Comparison of ENCODE assay signal across 9 cellular contexts in the genomic region with DNA sequence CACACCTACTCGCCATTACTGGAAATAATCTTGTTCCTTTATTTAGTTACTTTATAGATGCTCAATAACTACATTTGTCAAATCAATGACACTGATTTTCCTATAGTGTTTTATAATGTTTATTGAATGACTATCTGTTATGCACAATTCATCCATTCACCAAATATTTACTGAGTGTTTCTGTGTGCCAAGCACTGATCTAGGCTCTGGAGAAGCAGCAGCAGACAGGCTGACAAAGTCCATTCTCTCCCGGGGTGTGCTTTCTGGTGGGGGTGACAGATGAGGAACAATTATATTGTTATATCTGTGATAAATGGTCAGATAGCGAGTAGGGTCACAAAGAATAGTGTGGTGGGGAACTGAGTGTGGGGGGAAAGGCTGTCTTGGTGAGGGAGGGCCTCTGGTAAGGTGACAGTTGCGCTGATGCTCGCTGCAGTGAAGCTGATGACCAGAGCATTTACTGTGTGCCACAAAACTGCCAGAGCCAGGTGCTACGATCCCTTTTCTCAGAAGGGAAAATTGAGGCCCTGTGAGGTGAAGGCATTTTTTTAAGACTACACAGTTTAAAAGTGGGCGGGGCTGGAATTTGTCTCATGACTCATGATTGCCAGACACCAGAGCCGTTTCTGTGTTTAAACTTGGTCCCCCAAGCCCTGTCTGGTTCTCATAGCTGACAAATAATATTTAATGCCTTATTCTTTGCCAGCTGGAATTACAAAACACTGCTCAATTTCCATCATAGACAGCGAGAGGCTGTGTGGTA. TPM values are rescaled to one million over a fixed set of nuclear protein-coding genes. Genes with fewer than 3 reads are reported as not detected.
DNase-seq lines count a peak whose midpoint lies in the region; ATAC-seq, FAIRE-seq and TF ChIP-seq lines count a peak whose summit lies in the region.
"Had no signal": no experiment of that assay in that cellular context is flagged by ENCODE, and none has a peak within 500 bp of the region (broad histone marks: within the 10 kb centered on the region; RNA-seq: fewer than 3 reads in every experiment).

No MANE protein-coding gene starts in this region.

- ATAC-seq in GM12878: peak; percentile 48
- no peak for ATAC-seq in GM18867 (IDR thresholded peaks at IDR 0.05; ENCODE audit: unreplicated experiment)

- peaks cover 21% of the 10 kb centered on the region for H3K36me3 Mint-ChIP-seq in T-helper 1 cell treated with Interleukin-12 subunit alpha and Interleukin-12 subunit beta and Interleukin-4 antibody, amounts not matched to agents 30 μg/mL and 1 μg/mL, for 36 hours (ENCODE audit: low read depth)

- H3K79me2 ChIP-seq in GM12878 (ENCODE audit: control insufficient read depth, insufficient read depth, low read length): peaks cover 83% of the 10 kb centered on the region

- no peak overlapping the region for H3K9ac ChIP-seq in GM12878 (ENCODE audit: control insufficient read depth, insufficient read depth, low read length)
- H3K9ac ChIP-seq: parathyroid adenoma had no signal

- intact Hi-C loops in GM12878 (cut with micrococcal nuclease; ENCODE audit: unreplicated experiment): no loop called here

- RAD21 ChIA-PET in GM12878 (lab: Charles Lee; ENCODE audit: unreplicated experiment): interaction anchor here (1.1 to 4.2 kb wide), 9 partner anchors 8 to 152 kb away, joined by 3 to 25 read pairs (median 9); a partner anchor contains a TSS

- SMC1A ChIA-PET in GM12878 (lab: Charles Lee; ENCODE audit: uncharacterized antibody, unreplicated experiment): interaction anchor here (0.6 to 17.7 kb wide), 13 partner anchors 11 to 142 kb away, joined by 3 to 265 read pairs (median 7); a partner anchor contains a TSS

- H3K27ac ChIP-seq in GM12878 (ENCODE audit: control insufficient read depth, insufficient read depth): peak overlapping the region; percentile 60
- H3K27ac ChIP-seq in suprapubic skin: peak overlapping the region; percentile 61

- BruUV-seq in GM12878 (replicated peaks; lab: Mats Ljungman, UMichigan): no TSS peak

- in situ Hi-C loops in GM12878 (cut with MboI): no loop called here

- WGBS in GM12878 (ENCODE audit: insufficient coverage, insufficient replicate concordance, low lambda C conversion rate, missing lambda C conversion rate): 49% methylated on average over 9 of the region's 9 CpGs
- WGBS in suprapubic skin: 55% methylated on average over 9 of the region's 9 CpGs

- no peaks in the 10 kb centered on the region for H3K9me3 Mint-ChIP-seq in T-helper 1 cell treated with Interleukin-12 subunit alpha and Interleukin-12 subunit beta and Interleukin-4 antibody, amounts not matched to agents 30 μg/mL and 1 μg/mL, for 36 hours

- POLR2A ChIA-PET in GM12878 (lab: Charles Lee): interaction anchor here (0.6 to 2.5 kb wide), 12 partner anchors 9 to 583 kb away, joined by 3 to 10 read pairs (median 4); no protein-coding TSS in a partner anchor

- peaks cover 48% of the 10 kb centered on the region for H3K4me1 Mint-ChIP-seq in T-helper 1 cell treated with Interleukin-12 subunit alpha and Interleukin-12 subunit beta and Interleukin-4 antibody, amounts not matched to agents 30 μg/mL and 1 μg/mL, for 36 hours (ENCODE audit: low read depth)

- TF ChIP-seq EP300 in GM12878 (IDR thresholded peaks at IDR 0.05; ENCODE audit: borderline replicate concordance in 1 of 2, control insufficient read depth in 1 of 2, low read depth in 2 of 2, low read length in 2 of 2) (no peak), suprapubic skin (IDR thresholded peaks at IDR 0.05) (no peak)

- peaks cover 28% of the 10 kb centered on the region for H3K4me1 ChIP-seq in GM12878 (ENCODE audit: control insufficient read depth, insufficient read depth, low read length)
- H3K4me1 ChIP-seq in suprapubic skin: peaks cover 50% of the 10 kb centered on the region

- TF ChIP-seq RAD21 in GM12878 (IDR thresholded peaks at IDR 0.05; ENCODE audit: insufficient read depth, low read depth, low read length): no peak

- H3K27me3 ChIP-seq in GM12878 (replicated peaks in 1 of 2; ENCODE audit: control insufficient read depth in 2 of 2, insufficient read depth in 2 of 2, low read length in 1 of 2): no peaks in the 10 kb centered on the region
- H3K27me3 ChIP-seq in suprapubic skin: no peaks in the 10 kb centered on the region

- H3K9me3 ChIP-seq in GM12878 (replicated peaks; ENCODE audit: control insufficient read depth, insufficient read depth, low read length) (no peaks in the 10 kb centered on the region), suprapubic skin (no peaks in the 10 kb centered on the region)

- H3K27ac Mint-ChIP-seq in T-helper 1 cell treated with Interleukin-12 subunit alpha and Interleukin-12 subunit beta and Interleukin-4 antibody, amounts not matched to agents 30 μg/mL and 1 μg/mL, for 36 hours: peak overlapping the region; percentile 65

- H3K4me3 ChIP-seq in GM12878 (no peak overlapping the region; the same call in 1 of the 2 replicates), suprapubic skin (no peak overlapping the region)

- CTCF ChIA-PET in GM12878 (lab: Yijun Ruan, JAX): interaction anchor here (1.0 to 20.0 kb wide), 11 partner anchors 9 to 220 kb away, joined by 4 to 195 read pairs (median 6); a partner anchor contains a TSS

- no peaks in the 10 kb centered on the region for H3K27me3 Mint-ChIP-seq in T-helper 1 cell treated with Interleukin-12 subunit alpha and Interleukin-12 subunit beta and Interleukin-4 antibody, amounts not matched to agents 30 μg/mL and 1 μg/mL, for 36 hours (ENCODE audit: low read depth)

- peak; percentile 71 for DNase-seq in GM04503 (ENCODE audit: low read depth)
- DNase-seq in GM12878 (ENCODE audit: low read depth, low spot score): no peak
- DNase-seq in myocyte (ENCODE audit: low read depth): peak; percentile 75
- DNase-seq in suprapubic skin (ENCODE audit: low spot score in 2 of 2): peak; percentile 77 to 85
- DNase-seq in NCI-H2107 treated with DMSO at 0.1 percent for 48 hours (lab: John Stamatoyannopoulos, UW; ENCODE audit: unreplicated experiment): no peak
- no peak for DNase-seq in iPS-NIHi11 (ENCODE audit: low spot score)

- peak overlapping the region; percentile 91 for H3K4me3 Mint-ChIP-seq in T-helper 1 cell treated with Interleukin-12 subunit alpha and Interleukin-12 subunit beta and Interleukin-4 antibody, amounts not matched to agents 30 μg/mL and 1 μg/mL, for 36 hours

- no peak overlapping the region for H2AFZ ChIP-seq in GM12878 (ENCODE audit: control insufficient read depth, low read depth, low read length)
- H2AFZ ChIP-seq: parathyroid adenoma had no signal

- TF ChIP-seq CTCF in GM12878 (IDR thresholded peaks at IDR 0.05 in 2 of 3, conservative IDR thresholded peaks at IDR 0.05 in 1 of 3; ENCODE audit: control insufficient read depth in 2 of 3, extremely low read depth in 1 of 3, insufficient read depth in 1 of 3, low read depth in 3 of 3, low read length in 3 of 3): no peak
- TF ChIP-seq CTCF in suprapubic skin (IDR thresholded peaks at IDR 0.05): no peak

- no peaks in the 10 kb centered on the region; the same call in 1 of the 2 replicates for H4K20me1 ChIP-seq in GM12878 (ENCODE audit: control insufficient read depth, insufficient read depth)

- FAIRE-seq in GM12878 (lab: Jason Lieb, UNC): no peak

- 0 out of 4 replicates have a peak, but pooled peaks cover 0 to 2% of the 10 kb centered on the region in 2 experiments for H3K36me3 ChIP-seq in GM12878 (ENCODE audit: control insufficient read depth in 2 of 2, insufficient read depth in 2 of 2, low read length in 1 of 2)
- no peaks in the 10 kb centered on the region for H3K36me3 ChIP-seq in suprapubic skin

- peak overlapping the region; percentile 41 for H3K4me2 ChIP-seq in GM12878 (ENCODE audit: control insufficient read depth, insufficient read depth)

- TF ChIP-seq POLR2A in GM12878 (IDR thresholded peaks at IDR 0.05; ENCODE audit: low read depth, low read length) (no peak), suprapubic skin (IDR thresholded peaks at IDR 0.05) (no peak)

RNA-seq across cellular contexts. Expression of a gene that starts 10.2 kb away (rescaled TPM):
- 218 and 227 TPM in 2 replicates for total RNA-seq in GM12878 (2013; cell fraction: nucleolus; rRNA removed)
- total RNA-seq in GM12878 (2014; rRNA removed) (11.4 and 14.7 TPM in 2 replicates), GM12878 (2014; rRNA removed; fragmentation: Illumina TruSeq; extraction: Trizol) (13.9 and 15.0 TPM in 2 replicates), GM12878 (2021) (71.9 and 74.3 TPM in 2 replicates), myocyte (25.4 and 26.6 TPM in 2 replicates), suprapubic skin (10 to 100 TPM; 30.5 to 78.6 (median 41.8) TPM)
- polyA plus RNA-seq in GM12878 (2011; ENCODE audit: low read depth): 39.8 TPM
- polyA plus RNA-seq in GM12878 (2011; rRNA removed) (22.3 and 27.2 TPM in 2 replicates), GM12878 (2014; fragmentation: Illumina TruSeq; extraction: Trizol) (24.8 and 40.1 TPM in 2 replicates), GM12878 (2014; fragmentation: Nextera tagmentation; extraction: Ambion mirVana) (1 to 10 TPM; 1.1 to 1.2 TPM), GM12878 (2014; rRNA removed) (30.3 and 35.6 TPM in 2 replicates), GM12878 (2016; fragmentation: Nextera tagmentation; extraction: Ambion mirVana) (10 to 100 TPM; 16.5 to 19.3 TPM)
- polyA plus RNA-seq in GM12878 (2011; cell fraction: cytosol; rRNA removed): 22.9 and 29.1 TPM in 2 replicates
- polyA plus RNA-seq in GM12878 (2011; cell fraction: nucleus; rRNA removed): 54.4 and 80.0 TPM in 2 replicates
- 74.3 and 85.8 TPM in 2 replicates for polyA plus RNA-seq in GM12878 (2012)
- polyA minus RNA-seq in GM12878 (2011; rRNA and poly(A)+ RNA removed): 69.0 and 103 TPM in 2 replicates
- 39.8 and 50.6 TPM in 2 replicates for polyA minus RNA-seq in GM12878 (2011; cell fraction: cytosol; rRNA and poly(A)+ RNA removed)
- 40.5 and 66.1 TPM in 2 replicates for polyA minus RNA-seq in GM12878 (2011; cell fraction: nucleus; rRNA and poly(A)+ RNA removed)
- 60.5 TPM for polyA plus RNA-seq in myocyte (2012)

RNA-seq across cellular contexts. Expression of a gene that starts 28.1 kb away (rescaled TPM):
- 164 and 227 TPM in 2 replicates for total RNA-seq in GM12878 (2013; cell fraction: nucleolus; rRNA removed)
- 124 and 138 TPM in 2 replicates for total RNA-seq in GM12878 (2014; rRNA removed)
- total RNA-seq in GM12878 (2014; rRNA removed; fragmentation: Illumina TruSeq; extraction: Trizol): 144 and 150 TPM in 2 replicates
- 232 and 235 TPM in 2 replicates for total RNA-seq in GM12878 (2021)
- polyA plus RNA-seq in GM12878 (2011; ENCODE audit: low read depth): 102 TPM
- polyA plus RNA-seq in GM12878 (2011; rRNA removed): 55.7 and 91.4 TPM in 2 replicates
- 123 and 134 TPM in 2 replicates for polyA plus RNA-seq in GM12878 (2011; cell fraction: cytosol; rRNA removed)
- 123 and 176 TPM in 2 replicates for polyA plus RNA-seq in GM12878 (2011; cell fraction: nucleus; rRNA removed)
- 154 and 158 TPM in 2 replicates for polyA plus RNA-seq in GM12878 (2012)
- polyA plus RNA-seq in GM12878 (2014; fragmentation: Illumina TruSeq; extraction: Trizol): 220 and 221 TPM in 2 replicates
- polyA plus RNA-seq in GM12878 (2014; fragmentation: Nextera tagmentation; extraction: Ambion mirVana): 100 to 1,000 TPM in 1 of 2 experiments, 10 to 100 TPM in 1; 56.3 to 123 TPM
- 126 and 128 TPM in 2 replicates for polyA plus RNA-seq in GM12878 (2014; rRNA removed)
- polyA plus RNA-seq in GM12878 (2016; fragmentation: Nextera tagmentation; extraction: Ambion mirVana): 100 to 1,000 TPM; 243 to 245 TPM
- 46.3 and 58.3 TPM in 2 replicates for polyA minus RNA-seq in GM12878 (2011; rRNA and poly(A)+ RNA removed)
- polyA minus RNA-seq in GM12878 (2011; cell fraction: cytosol; rRNA and poly(A)+ RNA removed): 49.4 and 57.5 TPM in 2 replicates
- 25.9 and 41.6 TPM in 2 replicates for polyA minus RNA-seq in GM12878 (2011; cell fraction: nucleus; rRNA and poly(A)+ RNA removed)
- 115 and 134 TPM in 2 replicates for total RNA-seq in myocyte
- polyA plus RNA-seq in myocyte (2012): 143 TPM
- 100 to 1,000 TPM; 117 to 175 (median 149) TPM for total RNA-seq in suprapubic skin

RNA-seq across cellular contexts. Expression of a gene that starts 31.3 kb away (rescaled TPM):
- not detected in 2 replicates for total RNA-seq in GM12878 (2013; cell fraction: nucleolus; rRNA removed)
- total RNA-seq in GM12878 (2014; rRNA removed) (not detected in 2 replicates), GM12878 (2014; rRNA removed; fragmentation: Illumina TruSeq; extraction: Trizol) (not detected in 2 replicates), GM12878 (2021) (not detected in 2 replicates), myocyte (not detected in 2 replicates), suprapubic skin (not detected)
- polyA plus RNA-seq in GM12878 (2011; ENCODE audit: low read depth): not detected
- polyA plus RNA-seq in GM12878 (2011; rRNA removed) (not detected in 2 replicates), GM12878 (2014; fragmentation: Illumina TruSeq; extraction: Trizol) (not detected in 2 replicates), GM12878 (2014; fragmentation: Nextera tagmentation; extraction: Ambion mirVana) (not detected), GM12878 (2014; rRNA removed) (0.06 and 0.15 TPM in 2 replicates), GM12878 (2016; fragmentation: Nextera tagmentation; extraction: Ambion mirVana) (under 1 TPM in 1 of 2 experiments, not detected in 1; 0.12 TPM)
- polyA plus RNA-seq in GM12878 (2011; cell fraction: cytosol; rRNA removed): not detected in 2 replicates
- polyA plus RNA-seq in GM12878 (2011; cell fraction: nucleus; rRNA removed): 0.10 TPM in 1 of 2 replicates, not detected in the other
- polyA plus RNA-seq in GM12878 (2012): not detected in 2 replicates
- polyA minus RNA-seq in GM12878 (2011; rRNA and poly(A)+ RNA removed): not detected in 2 replicates
- not detected in 2 replicates for polyA minus RNA-seq in GM12878 (2011; cell fraction: cytosol; rRNA and poly(A)+ RNA removed)
- polyA minus RNA-seq in GM12878 (2011; cell fraction: nucleus; rRNA and poly(A)+ RNA removed): not detected in 2 replicates
- polyA plus RNA-seq in myocyte (2012): 1.6 TPM

RNA-seq across cellular contexts. Expression of a gene that starts 54.0 kb away (rescaled TPM):
- not detected in 2 replicates for total RNA-seq in GM12878 (2013; cell fraction: nucleolus; rRNA removed)
- total RNA-seq in GM12878 (2014; rRNA removed) (not detected in 2 replicates), GM12878 (2014; rRNA removed; fragmentation: Illumina TruSeq; extraction: Trizol) (not detected in 2 replicates), GM12878 (2021) (not detected in 2 replicates), myocyte (not detected in 2 replicates), suprapubic skin (not detected)
- polyA plus RNA-seq in GM12878 (2011; ENCODE audit: low read depth): not detected
- polyA plus RNA-seq in GM12878 (2011; rRNA removed) (0.05 TPM in 1 of 2 replicates, not detected in the other), GM12878 (2014; fragmentation: Illumina TruSeq; extraction: Trizol) (not detected in 2 replicates), GM12878 (2014; fragmentation: Nextera tagmentation; extraction: Ambion mirVana) (under 1 TPM in 1 of 2 experiments, not detected in 1; 0.02 TPM), GM12878 (2014; rRNA removed) (not detected in 2 replicates), GM12878 (2016; fragmentation: Nextera tagmentation; extraction: Ambion mirVana) (not detected)
- polyA plus RNA-seq in GM12878 (2011; cell fraction: cytosol; rRNA removed): 0.04 TPM in 1 of 2 replicates, not detected in the other
- polyA plus RNA-seq in GM12878 (2011; cell fraction: nucleus; rRNA removed): not detected in 2 replicates
- polyA plus RNA-seq in GM12878 (2012): not detected in 2 replicates
- polyA minus RNA-seq in GM12878 (2011; rRNA and poly(A)+ RNA removed): 0.21 TPM in 1 of 2 replicates, not detected in the other
- polyA minus RNA-seq in GM12878 (2011; cell fraction: cytosol; rRNA and poly(A)+ RNA removed): not detected in 2 replicates
- polyA minus RNA-seq in GM12878 (2011; cell fraction: nucleus; rRNA and poly(A)+ RNA removed): not detected in 2 replicates
- polyA plus RNA-seq in myocyte (2012): 1.9 TPM

Comparison
In these comparisons a context has a peak if more than half of its experiments do, and no peak if none do; other contexts are left out.
1. DNase-seq: peak in GM04503 (single experiment), myocyte (single experiment) and suprapubic skin (2 of 2); none in GM12878 (single experiment), NCI-H2107 treated with DMSO at 0.1 percent for 48 hours (single experiment) and iPS-NIHi11 (single experiment).